ENCODE assay signal across 1 cellular context in genomic region chr2:30800159-30800558, GRCh38.
TF ChIP-seq lines count a peak whose summit lies in the region.

No MANE protein-coding gene starts in this region.

TF ChIP-seq in H1, 55 proteins besides CTCF, POLR2A, EP300 and RAD21:
- TF ChIP-seq TAF7 (optimal IDR thresholded peaks at IDR 0.05; ENCODE audit: borderline replicate concordance, low read depth, low read length) (no peak), CBX5 (IDR thresholded peaks at IDR 0.05; ENCODE audit: low read depth, low read length) (no peak), KDM5A (IDR thresholded peaks at IDR 0.05; ENCODE audit: low read length) (no peak), JUND (IDR thresholded peaks at IDR 0.05; ENCODE audit: low read length) (no peak), RBBP5 (IDR thresholded peaks at IDR 0.05; ENCODE audit: borderline replicate concordance, low read depth, low read length) (no peak), SIN3A (conservative IDR thresholded peaks at IDR 0.05 in 1 of 2, IDR thresholded peaks at IDR 0.05 in 1 of 2; ENCODE audit: low read depth in 1 of 2, low read length in 2 of 2) (no peak), ATF3 (IDR thresholded peaks at IDR 0.05; ENCODE audit: insufficient read depth, low read depth, low read length) (no peak), POU5F1 (IDR thresholded peaks at IDR 0.05; ENCODE audit: low read depth, low read length) (no peak), CREB1 (IDR thresholded peaks at IDR 0.05) (no peak), KDM4A (IDR thresholded peaks at IDR 0.05; ENCODE audit: low read depth, low read length, severe bottlenecking) (no peak), BACH1 (IDR thresholded peaks at IDR 0.05; ENCODE audit: low read length) (no peak), TCF12 (IDR thresholded peaks at IDR 0.05; ENCODE audit: low read depth, low read length) (no peak), SRF (IDR thresholded peaks at IDR 0.05; ENCODE audit: low read depth, low read length) (no peak)
